18 cellular contexts compared by ENCODE assay signal in genomic region chr2:199309411-199309810, GRCh38.
"Had no signal": no experiment of that assay in that cellular context is flagged by ENCODE, and none has a peak within 500 bp of the region (broad histone marks: within the 10 kb centered on the region; RNA-seq: fewer than 3 reads in every experiment).

No MANE protein-coding gene starts in this region.

- H3K27me3 Mint-ChIP-seq: activated naive CD4-positive, alpha-beta T cell treated with anti-CD3 and anti-CD28 coated beads, Interleukin-2, amount 50 U/mL, for 24 hours; stimulated activated naive CD8-positive, alpha-beta T cell treated with anti-CD3 and anti-CD28 coated beads, Interleukin-15, amount 100 ng/mL, for 72 hours had no signal

- H3K9me3 Mint-ChIP-seq: activated naive CD4-positive, alpha-beta T cell treated with anti-CD3 and anti-CD28 coated beads, Interleukin-2, amount 50 U/mL, for 24 hours; nephron; stimulated activated naive CD8-positive, alpha-beta T cell treated with anti-CD3 and anti-CD28 coated beads, Interleukin-15, amount 100 ng/mL, for 72 hours had no signal

- H3K36me3 ChIP-seq: brain microvascular endothelial cell, left ventricle myocardium inferior had no signal

- H3K4me3 Mint-ChIP-seq: activated naive CD4-positive, alpha-beta T cell treated with anti-CD3 and anti-CD28 coated beads, Interleukin-2, amount 50 U/mL, for 24 hours; nephron; stimulated activated naive CD8-positive, alpha-beta T cell treated with anti-CD3 and anti-CD28 coated beads, Interleukin-15, amount 100 ng/mL, for 72 hours had no signal

- H3K4me1 Mint-ChIP-seq: activated naive CD4-positive, alpha-beta T cell treated with anti-CD3 and anti-CD28 coated beads, Interleukin-2, amount 50 U/mL, for 24 hours; stimulated activated naive CD8-positive, alpha-beta T cell treated with anti-CD3 and anti-CD28 coated beads, Interleukin-15, amount 100 ng/mL, for 72 hours had no signal

- DNase-seq: activated CD4-positive, alpha-beta T cell treated with anti-CD3 and anti-CD28 coated beads, Interleukin-2, amount 50 U/mL, for 1 hour; activated CD4-positive, CD25-positive, alpha-beta regulatory T cell; activated effector memory CD4-positive, alpha-beta T cell treated with Interleukin-2 at 50 U/mL for 16 hours; activated T-cell treated with anti-CD3 and anti-CD28 coated beads for 4 hours; amniotic stem cell; brain microvascular endothelial cell; effector memory CD4-positive, alpha-beta T cell; kidney; left ventricle myocardium inferior; mesenchymal stem cell; stimulated activated CD4-positive, alpha-beta T cell treated with anti-CD3 and anti-CD28 coated beads, Interleukin-12 subunit alpha, Interleukin-12 subunit beta, amount 100 ng/mL, for 4 hours; stimulated activated CD4-positive, alpha-beta T cell treated with anti-CD3 and anti-CD28 coated beads, Interleukin-4, amount 100 ng/mL, for 24 hours; stimulated activated naive CD8-positive, alpha-beta T cell treated with anti-CD3 and anti-CD28 coated beads, Interleukin-15, amount 100 ng/mL, for 72 hours; testis had no signal

- H3K36me3 Mint-ChIP-seq: activated naive CD4-positive, alpha-beta T cell treated with anti-CD3 and anti-CD28 coated beads, Interleukin-2, amount 50 U/mL, for 24 hours had no signal

- H3K4me2 ChIP-seq: hepatocyte had no signal

- H3K9me3 ChIP-seq: left ventricle myocardium inferior, testis had no signal

- H3K27me3 ChIP-seq: brain microvascular endothelial cell, hepatocyte, testis had no signal

- H3K27ac ChIP-seq: brain microvascular endothelial cell, epithelial cell of prostate, hepatocyte, left ventricle myocardium inferior, testis had no signal

- H3K4me1 ChIP-seq: left ventricle myocardium inferior, testis had no signal

- ATAC-seq: stimulated activated naive CD8-positive, alpha-beta T cell treated with anti-CD3 and anti-CD28 coated beads, Interleukin-15, amount 100 ng/mL, for 72 hours had no signal

- H3K4me3 ChIP-seq: hepatocyte, left ventricle myocardium inferior, testis had no signal
